ENCODE assay signal across 8 cellular contexts in the genomic region with DNA sequence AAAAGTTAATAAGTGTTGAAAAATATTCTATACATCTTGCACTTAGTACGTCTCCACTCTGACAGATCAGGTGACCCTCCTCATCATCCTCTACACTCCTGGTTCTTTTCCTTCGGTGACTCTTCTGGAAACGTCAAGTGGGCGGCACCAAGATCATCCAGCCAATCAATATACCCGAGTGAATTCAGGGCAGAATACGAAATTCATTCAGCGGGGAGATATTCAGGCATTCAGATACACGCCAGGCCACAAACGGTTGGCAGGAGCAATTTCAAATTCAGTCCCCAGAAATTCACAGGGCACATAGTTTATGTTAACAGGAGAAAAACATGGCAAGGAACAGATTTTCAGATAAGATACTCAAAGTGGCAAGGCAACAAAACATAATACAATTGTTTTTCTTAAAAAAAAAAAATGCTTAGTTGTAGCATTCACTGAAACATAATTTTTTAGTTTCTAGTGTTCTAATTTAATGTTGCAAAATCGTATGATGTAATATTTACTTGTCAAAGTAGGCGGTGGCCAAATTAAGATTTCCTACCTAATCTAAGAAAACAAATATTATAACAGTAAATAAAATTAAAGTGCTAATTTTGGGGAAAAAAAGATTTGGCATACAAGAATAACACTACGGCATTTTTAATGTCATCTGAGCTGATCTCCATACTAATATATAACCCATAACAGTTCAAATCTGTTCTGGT. TPM values are rescaled to one million over a fixed set of nuclear protein-coding genes. Genes with fewer than 3 reads are reported as not detected.
A peak's percentile ranks its signal among the peaks of the same experiment; 100 is the strongest.
DNase-seq lines count a peak whose midpoint lies in the region; ATAC-seq, FAIRE-seq and TF ChIP-seq lines count a peak whose summit lies in the region.

No MANE protein-coding gene starts in this region.

- H3K36me3 ChIP-seq in bronchial epithelial cell (ENCODE audit: control insufficient read depth, insufficient read depth, low read length): peaks cover 19% of the 10 kb centered on the region
- H3K36me3 ChIP-seq in thoracic aorta: peaks cover 42% of the 10 kb centered on the region

- peak overlapping the region in 1 of 2 donors; percentile 25 for H3K27ac ChIP-seq in thoracic aorta

- no peak overlapping the region for H3K4me3 ChIP-seq in bronchial epithelial cell (ENCODE audit: low read depth, low read length)
- H3K4me3 ChIP-seq in thoracic aorta: peak overlapping the region; percentile 79

- H3K4me1 ChIP-seq in thoracic aorta (ENCODE audit: control insufficient read depth in 1 of 2, low read depth in 2 of 2): peaks cover 35 to 52% of the 10 kb centered on the region in 2 donors

- H3K9me3 ChIP-seq in thoracic aorta: no peaks in the 10 kb centered on the region

- no peak for ATAC-seq in thoracic aorta (ENCODE audit: insufficient number of reproducible peaks, low FRiP score, low read depth)

- FAIRE-seq in bronchial epithelial cell (lab: Jason Lieb, UNC): no peak

- peak; percentile 15 for DNase-seq in activated T-cell treated with anti-CD3 and anti-CD28 coated beads for 48 hours (ENCODE audit: low read depth)
- DNase-seq in activated T-cell treated with anti-CD3 and anti-CD28 coated beads, Interleukin-2, amount 50 U/mL, for 1 hour: no peak
- peak; percentile 45 for DNase-seq in bronchial epithelial cell (ENCODE audit: low read depth)
- DNase-seq in medulla oblongata (ENCODE audit: extremely low spot score): peak; percentile 76
- no peak for DNase-seq in thoracic aorta (ENCODE audit: low spot score)
- no peak for DNase-seq in GM10248 (ENCODE audit: extremely low spot score)
- no peak for DNase-seq in NCI-H82 treated with DMSO at 0.1 percent for 48 hours (lab: John Stamatoyannopoulos, UW; ENCODE audit: unreplicated experiment)
- DNase-seq in NCI-H526 treated with DMSO at 0.1 percent for 48 hours (lab: John Stamatoyannopoulos, UW): no peak

- TF ChIP-seq CTCF in bronchial epithelial cell (IDR thresholded peaks at IDR 0.05; ENCODE audit: insufficient read depth, low read length, severe bottlenecking) (no peak), thoracic aorta (IDR thresholded peaks at IDR 0.05) (no peak), GM10248 (IDR thresholded peaks at IDR 0.05; ENCODE audit: control extremely low read depth, extremely low read depth, low read depth, missing control alignments) (no peak)

- H3K27me3 ChIP-seq in bronchial epithelial cell (ENCODE audit: control insufficient read depth, insufficient read depth, low read length) (no peaks in the 10 kb centered on the region), thoracic aorta (replicated peaks; ENCODE audit: insufficient read depth) (no peaks in the 10 kb centered on the region)

- CTCF ChIA-PET in GM10248 (lab: Yijun Ruan, JAX): no interaction called here

- POLR2A ChIA-PET in GM10248 (lab: Yijun Ruan, JAX): interaction anchor here (0.6 kb wide), 1 partner anchor 184 kb away, joined by 4 read pairs; no protein-coding TSS in a partner anchor

RNA-seq across cellular contexts. Expression of gene CLK1, which starts 4.2 kb away (rescaled TPM):
- total RNA-seq in bronchial epithelial cell (84.1 and 96.1 TPM in 2 replicates), thoracic aorta (100 to 1,000 TPM in 1 of 2 donors, 10 to 100 TPM in 1; 99.5 to 194 TPM)

RNA-seq across cellular contexts. Expression of gene PPIL3, which starts 28.6 kb away (rescaled TPM):
- total RNA-seq in bronchial epithelial cell (34.5 and 50.3 TPM in 2 replicates), thoracic aorta (10 to 100 TPM in 1 of 2 donors, 1 to 10 TPM in 1; 8.4 to 25.5 TPM)

RNA-seq across cellular contexts. Expression of gene NIF3L1, which starts 28.9 kb away (rescaled TPM):
- 21.5 and 24.2 TPM in 2 replicates for total RNA-seq in bronchial epithelial cell
- 10 to 100 TPM; 11.9 to 15.9 TPM for total RNA-seq in thoracic aorta

RNA-seq across cellular contexts. Expression of gene BZW1, which starts 48.5 kb away (rescaled TPM):
- total RNA-seq in bronchial epithelial cell: 546 and 792 TPM in 2 replicates
- 100 to 1,000 TPM; 201 to 252 TPM for total RNA-seq in thoracic aorta

Comparison
In these comparisons a context has a peak if more than half of its experiments do, and no peak if none do; other contexts are left out.
1. DNase-seq: peak in activated T-cell treated with anti-CD3 and anti-CD28 coated beads for 48 hours (single experiment), bronchial epithelial cell (single experiment) and medulla oblongata (single experiment); none in activated T-cell treated with anti-CD3 and anti-CD28 coated beads, Interleukin-2, amount 50 U/mL, for 1 hour (single experiment), thoracic aorta (single experiment), GM10248 (single experiment), NCI-H82 treated with DMSO at 0.1 percent for 48 hours (single experiment) and NCI-H526 treated with DMSO at 0.1 percent for 48 hours (single experiment).